9 cellular contexts compared by ENCODE assay signal in the genomic region with DNA sequence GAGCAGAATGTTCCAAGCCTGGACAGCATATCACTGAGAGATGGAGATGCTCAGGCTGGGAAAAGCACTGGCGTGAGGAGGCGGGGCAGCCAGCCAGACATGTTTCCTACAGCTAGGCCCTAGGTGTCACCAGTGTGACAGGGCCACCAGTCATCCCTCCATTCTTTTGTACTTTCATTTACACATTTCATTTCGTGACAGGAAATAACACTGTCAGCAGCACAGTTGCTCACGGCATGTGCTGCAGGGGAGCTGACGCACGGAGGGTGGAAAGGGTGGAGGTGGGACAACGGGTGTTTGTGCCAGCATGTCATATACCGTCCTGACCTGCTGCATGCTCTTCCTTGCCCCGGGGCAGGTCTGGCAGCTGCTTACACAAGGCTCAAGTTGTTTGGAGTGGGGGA. TPM values are rescaled to one million over a fixed set of nuclear protein-coding genes. Genes with fewer than 3 reads are reported as not detected.
DNase-seq lines count a peak whose midpoint lies in the region; ATAC-seq and TF ChIP-seq lines count a peak whose summit lies in the region.
"Had no signal": no experiment of that assay in that cellular context is flagged by ENCODE, and none has a peak within 500 bp of the region (broad histone marks: within the 10 kb centered on the region; RNA-seq: fewer than 3 reads in every experiment).

No MANE protein-coding gene starts in this region.

- H3K9ac ChIP-seq in mesenchymal stem cell (ENCODE audit: low read length), result no peak overlapping the region

- H2AFZ ChIP-seq in OCI-LY7 (ENCODE audit: low read length) (peak overlapping the region; percentile 76; the same call in 1 of the 2 replicates), mesenchymal stem cell (ENCODE audit: low read depth, low read length) (no peak overlapping the region)

- H3K23ac ChIP-seq in mesenchymal stem cell (ENCODE audit: low read length in 2 of 2), result no peak overlapping the region

- H2BK15ac ChIP-seq in mesenchymal stem cell (ENCODE audit: low read depth, poor library complexity, severe bottlenecking), result no peak overlapping the region

- peak overlapping the region; percentile 34 for H2AK5ac ChIP-seq in mesenchymal stem cell (ENCODE audit: low read length, severe bottlenecking)

- no peak overlapping the region for H2BK12ac ChIP-seq in mesenchymal stem cell (ENCODE audit: low read length in 2 of 2)

- no peaks in the 10 kb centered on the region for H3K79me1 ChIP-seq in mesenchymal stem cell (replicated peaks; ENCODE audit: low read length, poor library complexity, severe bottlenecking)

- no peaks in the 10 kb centered on the region for H3K9me2 ChIP-seq in OCI-LY7 (ENCODE audit: insufficient read depth, low read length)

- no peaks in the 10 kb centered on the region for H4K20me1 ChIP-seq in OCI-LY7 (ENCODE audit: insufficient read depth, low read length)

- peak overlapping the region; percentile 70 for H3K4me3 Mint-ChIP-seq in activated T-helper 2 cell treated with anti-CD3 and anti-CD28 coated beads, Interferon-gamma antibody, Interleukin-2, Interleukin-4, amounts not matched to agents 10 μg/mL and 5 μg/mL and 100 μg/mL, durations not matched to agents 14 hours and 24 hours and 36 hours (ENCODE audit: low read depth)

- H3K9me3 ChIP-seq in OCI-LY7 (ENCODE audit: low read length) (no peaks in the 10 kb centered on the region), mesenchymal stem cell (ENCODE audit: control insufficient read depth, low read length) (no peaks in the 10 kb centered on the region), upper lobe of left lung (no peaks in the 10 kb centered on the region)
- H3K9me3 ChIP-seq: SJSA1 had no signal

- ATAC-seq in GM18505 (IDR thresholded peaks at IDR 0.05; ENCODE audit: unreplicated experiment), result peak; percentile 55
- ATAC-seq in HG02610 (IDR thresholded peaks at IDR 0.05; ENCODE audit: unreplicated experiment), result peak; percentile 93
- ATAC-seq in upper lobe of left lung (ENCODE audit: low FRiP score in 2 of 2), result peak; percentile 53 to 73

- POLR2A ChIA-PET in OCI-LY7 (lab: Charles Lee), result interaction anchor here (0.6 to 2.2 kb wide), 6 partner anchors 9 to 44 kb away, joined by 3 to 8 read pairs (median 3); no protein-coding TSS in a partner anchor

- TF ChIP-seq POLR2A in GM18505 (IDR thresholded peaks at IDR 0.05; ENCODE audit: borderline replicate concordance, extremely low read depth, insufficient read depth, insufficient read length), result no peak
- peak in 2 of 4 donors; percentile 22 to 66 for TF ChIP-seq POLR2A in upper lobe of left lung (IDR thresholded peaks at IDR 0.05)

- H3K27me3 ChIP-seq in mesenchymal stem cell (ENCODE audit: control insufficient read depth in 1 of 2, insufficient read depth in 1 of 2, low read length in 2 of 2), result no peaks in the 10 kb centered on the region
- no peaks in the 10 kb centered on the region for H3K27me3 ChIP-seq in upper lobe of left lung
- H3K27me3 ChIP-seq: SJSA1 had no signal

- TF ChIP-seq CTCF in OCI-LY7 (conservative IDR thresholded peaks at IDR 0.05; ENCODE audit: low read length) (peak; percentile 60), upper lobe of left lung (IDR thresholded peaks at IDR 0.05) (no peak)

- no peak overlapping the region for H2BK5ac ChIP-seq in mesenchymal stem cell (ENCODE audit: low read depth, low read length, poor library complexity, severe bottlenecking)

- no peaks in the 10 kb centered on the region for H3K79me2 ChIP-seq in OCI-LY7 (ENCODE audit: insufficient read depth, low read depth, low read length)

- H3K4ac ChIP-seq in mesenchymal stem cell (ENCODE audit: low read depth in 1 of 2, low read length in 2 of 2), result no peak overlapping the region

- H3K36me3 ChIP-seq in OCI-LY7 (ENCODE audit: insufficient read depth, low read length) (no peaks in the 10 kb centered on the region), mesenchymal stem cell (ENCODE audit: control insufficient read depth in 1 of 2, insufficient read depth in 2 of 2, low read depth in 1 of 2, low read length in 2 of 2) (no peaks in the 10 kb centered on the region), upper lobe of left lung (no peaks in the 10 kb centered on the region)
- H3K36me3 ChIP-seq: SJSA1 had no signal

- H4K8ac ChIP-seq in mesenchymal stem cell (ENCODE audit: low read length), result no peak overlapping the region

- WGBS in mesenchymal stem cell, result 73% methylated on average over 9 of the region's 9 CpGs
- WGBS in upper lobe of left lung, 2 donors, result 41 to 45% methylated on average over 9 of the region's 9 CpGs

- H3K27ac ChIP-seq in OCI-LY7 (ENCODE audit: low read depth, low read length, poor library complexity, severe bottlenecking) (no peak overlapping the region), mesenchymal stem cell (ENCODE audit: low read length, poor library complexity, severe bottlenecking) (no peak overlapping the region), upper lobe of left lung (peak overlapping the region in 3 of 4 donors; percentile 31 to 45 (median 40))
- H3K27ac ChIP-seq: SJSA1 had no signal

- H3K4me1 ChIP-seq in OCI-LY7 (ENCODE audit: insufficient read depth, low read length, poor library complexity, severe bottlenecking), result peaks cover 13% of the 10 kb centered on the region
- H3K4me1 ChIP-seq in mesenchymal stem cell (ENCODE audit: control insufficient read depth, insufficient read depth, low read depth, low read length), result peaks cover 5% of the 10 kb centered on the region
- no peaks in the 10 kb centered on the region for H3K4me1 ChIP-seq in upper lobe of left lung
- H3K4me1 ChIP-seq: SJSA1 had no signal

- DNase-seq in OCI-LY7 (ENCODE audit: low spot score) (peak; percentile 75), mesenchymal stem cell (no peak), upper lobe of left lung (peak; percentile 38 to 56), NCI-H2227 treated with DMSO at 0.1 percent for 48 hours (lab: John Stamatoyannopoulos, UW) (no peak), NCI-H2171 treated with DMSO at 0.1 percent for 48 hours (lab: John Stamatoyannopoulos, UW) (no peak)
- peak; percentile 81 for DNase-seq in activated T-helper 2 cell treated with anti-CD3 and anti-CD28 coated beads, Interferon-gamma antibody, Interleukin-2, Interleukin-4, amounts not matched to agents 10 μg/mL and 5 μg/mL and 100 μg/mL, durations not matched to agents 14 hours and 24 hours and 36 hours (ENCODE audit: low spot score)

- H3K4me1 Mint-ChIP-seq in activated T-helper 2 cell treated with anti-CD3 and anti-CD28 coated beads, Interferon-gamma antibody, Interleukin-2, Interleukin-4, amounts not matched to agents 10 μg/mL and 5 μg/mL and 100 μg/mL, durations not matched to agents 14 hours and 24 hours and 36 hours (ENCODE audit: low read depth), result peaks cover 48% of the 10 kb centered on the region

- intact Hi-C loops in OCI-LY7 (cut with micrococcal nuclease; ENCODE audit: unreplicated experiment), result loop anchor here (1.0 kb wide), 1 partner anchor 12 kb away; no protein-coding TSS in a partner anchor
- intact Hi-C loops in activated T-helper 2 cell treated with anti-CD3 and anti-CD28 coated beads, Interferon-gamma antibody, Interleukin-2, Interleukin-4, amounts not matched to agents 10 μg/mL and 5 μg/mL and 100 μg/mL, durations not matched to agents 14 hours and 24 hours and 36 hours (cut with micrococcal nuclease), result loop anchor here (2.0 to 5.0 kb wide), 2 partner anchors 579 to 1368 kb away; a partner anchor contains a TSS

- H3K18ac ChIP-seq in mesenchymal stem cell (ENCODE audit: low read depth in 1 of 2, low read length in 2 of 2), result no peak overlapping the region

- no peak overlapping the region for H2BK120ac ChIP-seq in mesenchymal stem cell (ENCODE audit: low read depth, low read length)

- TF ChIP-seq EP300 in upper lobe of left lung (IDR thresholded peaks at IDR 0.05), result peak in 2 of 4 donors; percentile 87 to 91

- H3K9me3 Mint-ChIP-seq in activated T-helper 2 cell treated with anti-CD3 and anti-CD28 coated beads, Interferon-gamma antibody, Interleukin-2, Interleukin-4, amounts not matched to agents 10 μg/mL and 5 μg/mL and 100 μg/mL, durations not matched to agents 14 hours and 24 hours and 36 hours, result peaks cover 7% of the 10 kb centered on the region

- H3K36me3 Mint-ChIP-seq in activated T-helper 2 cell treated with anti-CD3 and anti-CD28 coated beads, Interferon-gamma antibody, Interleukin-2, Interleukin-4, amounts not matched to agents 10 μg/mL and 5 μg/mL and 100 μg/mL, durations not matched to agents 14 hours and 24 hours and 36 hours (ENCODE audit: low read depth), result peaks cover 9% of the 10 kb centered on the region

- peak overlapping the region; percentile 99 for H3K27ac Mint-ChIP-seq in activated T-helper 2 cell treated with anti-CD3 and anti-CD28 coated beads, Interferon-gamma antibody, Interleukin-2, Interleukin-4, amounts not matched to agents 10 μg/mL and 5 μg/mL and 100 μg/mL, durations not matched to agents 14 hours and 24 hours and 36 hours

- H4K91ac ChIP-seq in mesenchymal stem cell (ENCODE audit: low read length), result no peak overlapping the region

- H3K14ac ChIP-seq in mesenchymal stem cell (ENCODE audit: low read length in 2 of 2), result peak overlapping the region in 1 of 2 experiments; percentile 35

- BruUV-seq in OCI-LY7 (replicated peaks; lab: Mats Ljungman, UMichigan), result no TSS peak

- H3K27me3 Mint-ChIP-seq in activated T-helper 2 cell treated with anti-CD3 and anti-CD28 coated beads, Interferon-gamma antibody, Interleukin-2, Interleukin-4, amounts not matched to agents 10 μg/mL and 5 μg/mL and 100 μg/mL, durations not matched to agents 14 hours and 24 hours and 36 hours (ENCODE audit: low read depth), result no peaks in the 10 kb centered on the region

- CTCF ChIA-PET in OCI-LY7 (lab: Charles Lee; ENCODE audit: unreplicated experiment), result interaction anchor here (0.7 to 1.4 kb wide), 3 partner anchors 11 to 128 kb away, joined by 3 to 4 read pairs (median 3); a partner anchor contains a TSS

- peak overlapping the region; percentile 31 for H3K4me3 ChIP-seq in OCI-LY7 (ENCODE audit: low read depth, low read length, poor library complexity, severe bottlenecking)
- H3K4me3 ChIP-seq in mesenchymal stem cell (ENCODE audit: insufficient read depth in 1 of 2, low read depth in 1 of 2, low read length in 2 of 2), result no peak overlapping the region
- H3K4me3 ChIP-seq in upper lobe of left lung, result no peak overlapping the region
- H3K4me3 ChIP-seq: SJSA1 had no signal

- H3K4me2 ChIP-seq in OCI-LY7 (ENCODE audit: low read length) (peak overlapping the region; percentile 58), mesenchymal stem cell (ENCODE audit: low read length, poor library complexity, severe bottlenecking) (peak overlapping the region; percentile 46)

RNA-seq across cellular contexts. Expression of a gene that starts 14.8 kb away (rescaled TPM):
- 0.90 and 1.8 TPM in 2 replicates for total RNA-seq in OCI-LY7 (2014; rRNA removed; shearing (Covaris generic))
- 3.9 and 4.8 TPM in 2 replicates for total RNA-seq in OCI-LY7 (2022)
- 44.8 and 45.3 TPM in 2 replicates for total RNA-seq in activated T-helper 2 cell treated with anti-CD3 and anti-CD28 coated beads, Interferon-gamma antibody, Interleukin-2, Interleukin-4, amounts not matched to agents 10 μg/mL and 5 μg/mL and 100 μg/mL, durations not matched to agents 14 hours and 24 hours and 36 hours
- polyA plus RNA-seq in mesenchymal stem cell (2013, experiment 1 of 2), result 41.7 TPM
- polyA plus RNA-seq in mesenchymal stem cell (2013, experiment 2 of 2), result 41.7 TPM
- total RNA-seq in upper lobe of left lung, result 100 to 1,000 TPM; 113 to 277 (median 161) TPM

Comparison
In these comparisons a context has a peak if more than half of its experiments do, and no peak if none do; other contexts are left out.
1. DNase-seq: peak in OCI-LY7 (single experiment), activated T-helper 2 cell treated with anti-CD3 and anti-CD28 coated beads, Interferon-gamma antibody, Interleukin-2, Interleukin-4, amounts not matched to agents 10 μg/mL and 5 μg/mL and 100 μg/mL, durations not matched to agents 14 hours and 24 hours and 36 hours (single experiment) and upper lobe of left lung (2 of 2); none in mesenchymal stem cell (single experiment), NCI-H2227 treated with DMSO at 0.1 percent for 48 hours (single experiment) and NCI-H2171 treated with DMSO at 0.1 percent for 48 hours (single experiment).
2. H3K27ac ChIP-seq: peak in upper lobe of left lung (3 of 4); none in OCI-LY7 (single experiment) and mesenchymal stem cell (single experiment).
3. Peak in every context shown above with its lines, with median percentiles within 50 percentile points of each other: ATAC-seq.